9 cellular contexts compared by ENCODE assay signal in genomic region chr20:44887466-44887865, GRCh38. TPM values are rescaled to one million over a fixed set of nuclear protein-coding genes. Genes with fewer than 3 reads are reported as not detected.
DNase-seq lines count a peak whose midpoint lies in the region; ATAC-seq and TF ChIP-seq lines count a peak whose summit lies in the region.
"Had no signal": no experiment of that assay in that cellular context is flagged by ENCODE, and none has a peak within 500 bp of the region (broad histone marks: within the 10 kb centered on the region; RNA-seq: fewer than 3 reads in every experiment).

No MANE protein-coding gene starts in this region.

- H3K4me1 ChIP-seq in body of pancreas, result peaks cover 53% of the 10 kb centered on the region

- no peaks in the 10 kb centered on the region for H3K27me3 ChIP-seq in body of pancreas

- H3K27ac Mint-ChIP-seq in T-helper 2 cell treated with Interferon-gamma antibody and Interleukin-4, amounts not matched to agents 5 μg/mL and 100 μg/mL, for 36 hours, result peak overlapping the region; percentile 87
- H3K27ac Mint-ChIP-seq in stimulated activated memory B cell treated with anti-CD40 and anti-IgM and Interleukin-4, amounts not matched to agents 10 μg/mL and 1 μg/mL and 100 μg/mL, for 72 hours, result no peak overlapping the region

- TF ChIP-seq POLR2A in body of pancreas (IDR thresholded peaks at IDR 0.05), result no peak

- no peak overlapping the region for H3K27ac ChIP-seq in body of pancreas

- TF ChIP-seq CTCF in WI38 (IDR thresholded peaks at IDR 0.05; ENCODE audit: low read depth, low read length), result no peak
- TF ChIP-seq CTCF in foreskin fibroblast (IDR thresholded peaks at IDR 0.05; ENCODE audit: low read depth, low read length), result no peak
- no peak for TF ChIP-seq CTCF in body of pancreas (IDR thresholded peaks at IDR 0.05)

- 47 to 50% methylated on average over 4 of the region's 4 CpGs for WGBS in body of pancreas, 2 donors

- DNase-seq in T-helper 2 cell treated with Interferon-gamma antibody and Interleukin-4, amounts not matched to agents 5 μg/mL and 100 μg/mL, for 36 hours (ENCODE audit: low spot score), result no peak
- DNase-seq in T-helper 2 cell (no peak), foreskin fibroblast (no peak), body of pancreas (no peak)
- no peak for DNase-seq in activated effector memory CD4-positive, alpha-beta T cell treated with Interleukin-2 at 50 U/mL for 16 hours
- DNase-seq: NCI-H2081 had no signal

- H3K36me3 Mint-ChIP-seq in T-helper 2 cell treated with Interferon-gamma antibody and Interleukin-4, amounts not matched to agents 5 μg/mL and 100 μg/mL, for 36 hours (ENCODE audit: low read depth), result peaks cover 43% of the 10 kb centered on the region
- peaks cover 6% of the 10 kb centered on the region for H3K36me3 Mint-ChIP-seq in stimulated activated memory B cell treated with anti-CD40 and anti-IgM and Interleukin-4, amounts not matched to agents 10 μg/mL and 1 μg/mL and 100 μg/mL, for 72 hours

- peak overlapping the region; percentile 93 for H3K4me3 Mint-ChIP-seq in T-helper 2 cell treated with Interferon-gamma antibody and Interleukin-4, amounts not matched to agents 5 μg/mL and 100 μg/mL, for 36 hours
- peak overlapping the region; percentile 96 for H3K4me3 Mint-ChIP-seq in stimulated activated memory B cell treated with anti-CD40 and anti-IgM and Interleukin-4, amounts not matched to agents 10 μg/mL and 1 μg/mL and 100 μg/mL, for 72 hours

- no peaks in the 10 kb centered on the region for H3K9me3 ChIP-seq in body of pancreas

- H3K36me3 ChIP-seq in body of pancreas (replicated peaks in 1 of 2; ENCODE audit: insufficient read depth in 1 of 2, low read depth in 2 of 2), result no peaks in the 10 kb centered on the region

- peak overlapping the region; percentile 100 for H3K4me3 ChIP-seq in WI38 (ENCODE audit: low read depth, low read length)
- peak overlapping the region; percentile 80 to 87 for H3K4me3 ChIP-seq in foreskin fibroblast (ENCODE audit: low read depth in 1 of 2, low read length in 2 of 2)
- no peak overlapping the region for H3K4me3 ChIP-seq in body of pancreas

- no peaks in the 10 kb centered on the region for H3K27me3 Mint-ChIP-seq in T-helper 2 cell treated with Interferon-gamma antibody and Interleukin-4, amounts not matched to agents 5 μg/mL and 100 μg/mL, for 36 hours (ENCODE audit: low read depth)
- H3K27me3 Mint-ChIP-seq in stimulated activated memory B cell treated with anti-CD40 and anti-IgM and Interleukin-4, amounts not matched to agents 10 μg/mL and 1 μg/mL and 100 μg/mL, for 72 hours, result no peaks in the 10 kb centered on the region

- ATAC-seq in stimulated activated memory B cell treated with anti-CD40 and anti-IgM and Interleukin-4, amounts not matched to agents 10 μg/mL and 1 μg/mL and 100 μg/mL, for 72 hours, result no peak
- no peak for ATAC-seq in body of pancreas
- no peak for ATAC-seq in GM19324 (IDR thresholded peaks at IDR 0.05; ENCODE audit: low FRiP score, unreplicated experiment)

- intact Hi-C loops in body of pancreas (cut with DNase I), result no loop called here

- H3K4me1 Mint-ChIP-seq in T-helper 2 cell treated with Interferon-gamma antibody and Interleukin-4, amounts not matched to agents 5 μg/mL and 100 μg/mL, for 36 hours (ENCODE audit: low read depth), result peaks cover 55% of the 10 kb centered on the region
- peaks cover 74% of the 10 kb centered on the region for H3K4me1 Mint-ChIP-seq in stimulated activated memory B cell treated with anti-CD40 and anti-IgM and Interleukin-4, amounts not matched to agents 10 μg/mL and 1 μg/mL and 100 μg/mL, for 72 hours

- H3K9me3 Mint-ChIP-seq in T-helper 2 cell treated with Interferon-gamma antibody and Interleukin-4, amounts not matched to agents 5 μg/mL and 100 μg/mL, for 36 hours, result no peaks in the 10 kb centered on the region
- H3K9me3 Mint-ChIP-seq in stimulated activated memory B cell treated with anti-CD40 and anti-IgM and Interleukin-4, amounts not matched to agents 10 μg/mL and 1 μg/mL and 100 μg/mL, for 72 hours, result no peaks in the 10 kb centered on the region

RNA-seq across cellular contexts. Expression of gene YWHAB, which starts 2.0 kb away (rescaled TPM):
- 10 to 100 TPM; 49.3 to 64.9 TPM for total RNA-seq in body of pancreas

RNA-seq across cellular contexts. Expression of gene PABPC1L, which starts 22.4 kb away (rescaled TPM):
- total RNA-seq in body of pancreas, result 100 to 1,000 TPM in 1 of 2 donors, 10 to 100 TPM in 1; 41.8 to 105 TPM

Comparison
In these comparisons a context has a peak if more than half of its experiments do, and no peak if none do; other contexts are left out.
1. H3K4me3 ChIP-seq: peak in WI38 (single experiment) and foreskin fibroblast (2 of 2); none in body of pancreas (0 of 2).